ENCODE assay signal across 15 cellular contexts in the genomic region with DNA sequence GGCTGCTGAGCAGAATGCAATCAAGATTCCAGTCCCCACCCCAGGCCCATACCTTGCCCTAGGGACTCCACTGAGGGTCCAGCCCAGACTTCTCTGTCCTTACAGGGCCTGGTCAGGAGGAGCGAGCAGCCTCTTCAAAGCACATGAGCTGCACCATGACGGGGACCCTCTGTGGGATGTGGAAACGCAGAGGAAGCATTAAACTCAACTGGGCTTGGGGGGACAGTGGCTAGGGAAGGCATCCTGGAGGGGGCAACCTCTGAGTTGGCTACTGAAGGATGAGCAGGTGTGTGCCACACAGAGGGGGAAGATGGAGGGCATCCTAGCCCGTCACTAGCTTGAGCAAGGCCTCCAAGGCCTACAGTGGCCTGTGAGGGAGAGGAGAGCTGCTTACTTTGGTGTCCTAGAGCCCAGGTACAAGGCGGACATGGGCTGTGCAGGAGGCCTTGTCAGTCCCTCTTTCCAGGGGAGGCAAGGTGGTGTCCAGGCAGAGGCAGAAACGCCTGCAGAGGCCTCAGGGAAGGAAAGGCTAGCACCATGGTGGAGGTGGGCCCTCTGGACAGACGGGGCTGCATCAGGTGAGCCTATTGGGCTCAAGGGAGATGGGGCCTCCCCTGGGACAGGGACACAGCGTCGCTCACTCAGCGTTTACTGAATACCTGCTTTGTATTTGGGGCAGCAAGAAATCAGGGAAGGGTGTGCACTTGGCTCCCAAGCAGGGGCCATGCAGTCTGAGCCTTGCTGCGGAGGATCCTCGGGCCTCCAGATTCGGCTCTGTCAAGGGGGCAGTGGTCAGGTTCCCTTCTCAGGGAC. TPM values are rescaled to one million over a fixed set of nuclear protein-coding genes. Genes with fewer than 3 reads are reported as not detected.
A peak's percentile ranks its signal among the peaks of the same experiment; 100 is the strongest.
DNase-seq lines count a peak whose midpoint lies in the region; ATAC-seq, FAIRE-seq and TF ChIP-seq lines count a peak whose summit lies in the region.
"Had no signal": no experiment of that assay in that cellular context is flagged by ENCODE, and none has a peak within 500 bp of the region (broad histone marks: within the 10 kb centered on the region; RNA-seq: fewer than 3 reads in every experiment).

No MANE protein-coding gene starts in this region.

- TF ChIP-seq CTCF in left ventricle myocardium inferior (IDR thresholded peaks at IDR 0.05; ENCODE audit: borderline replicate concordance) (no peak), heart right ventricle (IDR thresholded peaks at IDR 0.05) (no peak), natural killer cell (IDR thresholded peaks at IDR 0.05) (no peak)

- peaks cover 35% of the 10 kb centered on the region for H3K36me3 Mint-ChIP-seq in central memory CD8-positive, alpha-beta T cell (ENCODE audit: insufficient read depth)
- peaks cover 7% of the 10 kb centered on the region for H3K36me3 Mint-ChIP-seq in natural killer cell
- H3K36me3 Mint-ChIP-seq in activated naive CD8-positive, alpha-beta T cell treated with anti-CD3 and anti-CD28 coated beads for 36 hours: peaks cover 8% of the 10 kb centered on the region

- H3K36me3 ChIP-seq in left ventricle myocardium inferior (peaks cover 100% of the 10 kb centered on the region), heart right ventricle (peaks cover 0 to 100% (median 68%) of the 10 kb centered on the region in 9 donors)

- peak overlapping the region; percentile 90 for H3K27ac Mint-ChIP-seq in central memory CD8-positive, alpha-beta T cell (ENCODE audit: low read depth)
- peak overlapping the region; percentile 97 to 99 for H3K27ac Mint-ChIP-seq in natural killer cell
- H3K27ac Mint-ChIP-seq in activated naive CD8-positive, alpha-beta T cell treated with anti-CD3 and anti-CD28 coated beads for 36 hours: no peak overlapping the region

- H3K4me3 ChIP-seq in left ventricle myocardium inferior: no peak overlapping the region
- no peak overlapping the region for H3K4me3 ChIP-seq in heart right ventricle
- H3K4me3 ChIP-seq: GM23248, SJCRH30 had no signal

- no peaks in the 10 kb centered on the region for H3K27me3 Mint-ChIP-seq in central memory CD8-positive, alpha-beta T cell
- H3K27me3 Mint-ChIP-seq in natural killer cell (ENCODE audit: low read depth in 2 of 2): no peaks in the 10 kb centered on the region
- no peaks in the 10 kb centered on the region for H3K27me3 Mint-ChIP-seq in activated naive CD8-positive, alpha-beta T cell treated with anti-CD3 and anti-CD28 coated beads for 36 hours

- ATAC-seq in heart right ventricle (no peak), natural killer cell (no peak), GM18909 (IDR thresholded peaks at IDR 0.05; ENCODE audit: poor library complexity, unreplicated experiment) (no peak)
- ATAC-seq in central memory CD8-positive, alpha-beta T cell (replicated peaks; ENCODE audit: extremely low read depth, poor library complexity, severe bottlenecking): no peak
- ATAC-seq: PC-3 had no signal

- peaks cover 52% of the 10 kb centered on the region for H3K4me1 Mint-ChIP-seq in central memory CD8-positive, alpha-beta T cell
- peaks cover 74 to 82% of the 10 kb centered on the region in 2 donors for H3K4me1 Mint-ChIP-seq in natural killer cell
- no peaks in the 10 kb centered on the region for H3K4me1 Mint-ChIP-seq in activated naive CD8-positive, alpha-beta T cell treated with anti-CD3 and anti-CD28 coated beads for 36 hours

- WGBS in heart right ventricle, 2 donors: 93 to 97% methylated on average over 13 of the region's 13 CpGs

- DNase-seq in left ventricle myocardium inferior: no peak
- DNase-seq in heart right ventricle: no peak
- DNase-seq in central memory CD8-positive, alpha-beta T cell (ENCODE audit: low spot score in 2 of 2): no peak
- DNase-seq in natural killer cell: no peak
- no peak for DNase-seq in urothelium cell line (ENCODE audit: low spot score)
- DNase-seq in activated naive CD8-positive, alpha-beta T cell treated with anti-CD3 and anti-CD28 coated beads for 36 hours: no peak
- DNase-seq: EL, GM23248, KG1, NCI-H2081 treated with DMSO at 0.1 percent for 48 hours, NCI-H510A, NCI-H82, PC-3, SJCRH30 had no signal

- peaks cover 31% of the 10 kb centered on the region for H3K4me1 ChIP-seq in left ventricle myocardium inferior
- peaks cover 4 to 31% (median 18%) of the 10 kb centered on the region in 9 donors for H3K4me1 ChIP-seq in heart right ventricle
- H3K4me1 ChIP-seq: SJCRH30 had no signal

- H3K9me3 ChIP-seq in left ventricle myocardium inferior (replicated peaks): no peaks in the 10 kb centered on the region
- no peaks in the 10 kb centered on the region for H3K9me3 ChIP-seq in heart right ventricle
- H3K9me3 ChIP-seq: SJCRH30 had no signal

- H3K27ac ChIP-seq in left ventricle myocardium inferior (replicated peaks) (peak overlapping the region; percentile 89), heart right ventricle (peak overlapping the region in 1 of 10 donors; percentile 88)
- H3K27ac ChIP-seq: GM23248, SJCRH30 had no signal

- intact Hi-C loops in left ventricle myocardium inferior (cut with micrococcal nuclease): no loop called here
- intact Hi-C loops in heart right ventricle (cut with DNase I): no loop called here
- intact Hi-C loops in natural killer cell (cut with micrococcal nuclease): loop anchor here (1.0 to 10.0 kb wide), 6 partner anchors 7 to 967 kb away; a partner anchor contains a TSS

- H3K27me3 ChIP-seq in left ventricle myocardium inferior (ENCODE audit: low read depth) (no peaks in the 10 kb centered on the region), heart right ventricle (no peaks in the 10 kb centered on the region)
- H3K27me3 ChIP-seq: SJCRH30 had no signal

- H3K9me3 Mint-ChIP-seq in central memory CD8-positive, alpha-beta T cell: no peaks in the 10 kb centered on the region
- H3K9me3 Mint-ChIP-seq in natural killer cell: no peaks in the 10 kb centered on the region
- H3K9me3 Mint-ChIP-seq in activated naive CD8-positive, alpha-beta T cell treated with anti-CD3 and anti-CD28 coated beads for 36 hours: no peaks in the 10 kb centered on the region

- H3K4me3 Mint-ChIP-seq in central memory CD8-positive, alpha-beta T cell: peak overlapping the region; percentile 63
- peak overlapping the region; percentile 96 for H3K4me3 Mint-ChIP-seq in natural killer cell
- H3K4me3 Mint-ChIP-seq in activated naive CD8-positive, alpha-beta T cell treated with anti-CD3 and anti-CD28 coated beads for 36 hours: no peak overlapping the region

- FAIRE-seq in urothelium cell line (lab: Jason Lieb, UNC): no peak

RNA-seq across cellular contexts. Expression of a gene that starts 14.3 kb away (rescaled TPM):
- 25.4 TPM for total RNA-seq in left ventricle myocardium inferior
- total RNA-seq in heart right ventricle: 10 to 100 TPM; 20.5 to 29.2 (median 26.1) TPM
- polyA plus RNA-seq in heart right ventricle: 10 to 100 TPM; 22.2 to 27.2 TPM
- 100 to 1,000 TPM; 251 to 313 (median 312) TPM for total RNA-seq in natural killer cell
- 1 to 10 TPM; 6.6 to 7.9 TPM for total RNA-seq in activated naive CD8-positive, alpha-beta T cell treated with anti-CD3 and anti-CD28 coated beads for 36 hours

RNA-seq across cellular contexts. Expression of a gene that starts 14.6 kb away (rescaled TPM):
- total RNA-seq in left ventricle myocardium inferior (0.25 TPM), heart right ventricle (1 to 10 TPM in 2 of 10 donors, under 1 TPM in 8; 0.17 to 4.7 (median 0.37) TPM), natural killer cell (1 to 10 TPM; 2.7 to 4.0 (median 2.9) TPM)
- polyA plus RNA-seq in heart right ventricle: under 1 TPM; 0.29 to 0.33 TPM
- total RNA-seq in activated naive CD8-positive, alpha-beta T cell treated with anti-CD3 and anti-CD28 coated beads for 36 hours: 10 to 100 TPM; 37.3 to 42.0 TPM

RNA-seq across cellular contexts. Expression of a gene that starts 18.9 kb away (rescaled TPM):
- total RNA-seq in left ventricle myocardium inferior: 0.08 TPM
- total RNA-seq in heart right ventricle: under 1 TPM in 9 of 10 donors, not detected in 1; 0.05 to 0.23 (median 0.13) TPM
- polyA plus RNA-seq in heart right ventricle: under 1 TPM; 0.01 to 0.07 TPM
- under 1 TPM; 0.07 to 0.25 (median 0.20) TPM for total RNA-seq in natural killer cell
- total RNA-seq in activated naive CD8-positive, alpha-beta T cell treated with anti-CD3 and anti-CD28 coated beads for 36 hours: not detected
- total RNA-seq: GM23248, PC-3 had no signal

RNA-seq across cellular contexts. Expression of a gene that starts 32.0 kb away (rescaled TPM):
- total RNA-seq in left ventricle myocardium inferior: 6.4 TPM
- 10 to 100 TPM in 1 of 10 donors, 1 to 10 TPM in 9; 6.3 to 10.4 (median 7.5) TPM for total RNA-seq in heart right ventricle
- polyA plus RNA-seq in heart right ventricle: 10 to 100 TPM in 1 of 2 donors, 1 to 10 TPM in 1; 7.7 to 12.7 TPM
- 10 to 100 TPM in 1 of 3 donors, 1 to 10 TPM in 2; 5.0 to 11.4 (median 7.2) TPM for total RNA-seq in natural killer cell
- 10 to 100 TPM in 1 of 2 experiments, 1 to 10 TPM in 1; 8.4 to 10.7 TPM for total RNA-seq in activated naive CD8-positive, alpha-beta T cell treated with anti-CD3 and anti-CD28 coated beads for 36 hours

RNA-seq across cellular contexts. Expression of a gene that starts 53.4 kb away (rescaled TPM):
- total RNA-seq in left ventricle myocardium inferior (42.0 TPM), heart right ventricle (10 to 100 TPM; 22.1 to 54.1 (median 26.5) TPM), natural killer cell (10 to 100 TPM; 54.5 to 77.9 (median 58.4) TPM)
- polyA plus RNA-seq in heart right ventricle: 10 to 100 TPM; 44.0 to 80.5 TPM
- total RNA-seq in activated naive CD8-positive, alpha-beta T cell treated with anti-CD3 and anti-CD28 coated beads for 36 hours: 10 to 100 TPM; 60.2 to 70.0 TPM

Comparison
In these comparisons a context has a peak if more than half of its experiments do, and no peak if none do; other contexts are left out.
1. RNA of a gene that starts 14.6 kb away (total RNA-seq): 37.3 to 42.0 TPM in activated naive CD8-positive, alpha-beta T cell treated with anti-CD3 and anti-CD28 coated beads for 36 hours; 2.7 to 4.0 TPM in natural killer cell, 0.17 to 4.7 TPM in heart right ventricle and 0.25 TPM in left ventricle myocardium inferior (single experiment); every median in the first group is over 4 times any median in the second.